ENCODE assay signal across 40 cellular contexts in genomic region chr1:83805921-83806320, GRCh38.
"Had no signal": no experiment of that assay in that cellular context is flagged by ENCODE, and none has a peak within 500 bp of the region (broad histone marks: within the 10 kb centered on the region; RNA-seq: fewer than 3 reads in every experiment).

No MANE protein-coding gene starts in this region.

- H3K4me3 ChIP-seq: adrenal gland, ascending aorta, body of pancreas, breast epithelium, cardiac muscle cell had no signal

- H3K4me1 Mint-ChIP-seq: activated naive CD4-positive, alpha-beta T cell treated with anti-CD3 and anti-CD28 coated beads, Interleukin-2, amount 10 ng/mL, durations not matched to agents 7 days and 5 days; activated naive CD4-positive, alpha-beta T cell treated with anti-CD3 and anti-CD28 coated beads, Interleukin-2, amount 50 U/mL, for 24 hours; activated naive CD8-positive, alpha-beta T cell treated with anti-CD3 and anti-CD28 coated beads for 36 hours; activated naive CD8-positive, alpha-beta T cell treated with anti-CD3 and anti-CD28 coated beads, Interleukin-2, amount 10 ng/mL, durations not matched to agents 7 days and 5 days; activated naive CD8-positive, alpha-beta T cell treated with anti-CD3 and anti-CD28 coated beads, Interleukin-2, amount 50 U/mL, for 24 hours; activated T-helper 17 cell treated with anti-CD3 and anti-CD28 coated beads, Interleukin-2, amount 50 U/mL, for 72 hours; central memory CD8-positive, alpha-beta T cell had no signal

- H3K4me3 Mint-ChIP-seq: activated naive CD4-positive, alpha-beta T cell treated with anti-CD3 and anti-CD28 coated beads for 36 hours; activated naive CD4-positive, alpha-beta T cell treated with anti-CD3 and anti-CD28 coated beads, Interleukin-2, amount 10 ng/mL, durations not matched to agents 7 days and 5 days; activated naive CD4-positive, alpha-beta T cell treated with anti-CD3 and anti-CD28 coated beads, Interleukin-2, amount 50 U/mL, for 24 hours; activated naive CD8-positive, alpha-beta T cell; activated naive CD8-positive, alpha-beta T cell treated with anti-CD3 and anti-CD28 coated beads for 36 hours; activated naive CD8-positive, alpha-beta T cell treated with anti-CD3 and anti-CD28 coated beads, Interleukin-2, amount 10 ng/mL, durations not matched to agents 7 days and 5 days; activated naive CD8-positive, alpha-beta T cell treated with anti-CD3 and anti-CD28 coated beads, Interleukin-2, amount 50 U/mL, for 24 hours; activated T-cell treated with anti-CD3 and anti-CD28 coated beads, Interleukin-2, amount 50 U/mL, for 24 hours; activated T-cell treated with anti-CD3 and anti-CD28 coated beads, Interleukin-2, amount 50 U/mL, for 4 hours; activated T-cell treated with anti-CD3 and anti-CD28 coated beads, Interleukin-2, amount 50 U/mL, for 72 hours; activated T-helper 1 cell treated with anti-CD3 and anti-CD28 coated beads, Interleukin-12 subunit alpha, Interleukin-12 subunit beta, Interleukin-2, Interleukin-4 antibody, amounts not matched to agents 30 ng/mL and 10 ng/mL and 1 ng/mL, durations not matched to agents 14 hours and 24 hours and 36 hours; activated T-helper 17 cell treated with anti-CD3 and anti-CD28 coated beads, Interleukin-2, amount 50 U/mL, for 72 hours; brain; central memory CD8-positive, alpha-beta T cell had no signal

- ATAC-seq: activated naive CD4-positive, alpha-beta T cell treated with anti-CD3 and anti-CD28 coated beads, Interleukin-2, amount 50 U/mL, for 72 hours; activated naive CD8-positive, alpha-beta T cell treated with anti-CD3 and anti-CD28 coated beads, Interleukin-2, amount 50 U/mL, for 24 hours; activated T-cell treated with anti-CD3 and anti-CD28 coated beads, Interleukin-2, amount 50 U/mL, for 4 hours; activated T-cell treated with anti-CD3 and anti-CD28 coated beads, Interleukin-2, amount 50 U/mL, for 72 hours; activated T-helper 17 cell treated with anti-CD3 and anti-CD28 coated beads, Interleukin-2, amount 50 U/mL, for 72 hours; body of pancreas had no signal

- H3K27ac ChIP-seq: adrenal gland, ascending aorta, body of pancreas, brain microvascular endothelial cell, breast epithelium, cardiac muscle cell had no signal

- H3K9me3 Mint-ChIP-seq: activated naive CD4-positive, alpha-beta T cell treated with anti-CD3 and anti-CD28 coated beads for 36 hours; activated naive CD4-positive, alpha-beta T cell treated with anti-CD3 and anti-CD28 coated beads, Interleukin-2, amount 10 ng/mL, durations not matched to agents 7 days and 5 days; activated naive CD4-positive, alpha-beta T cell treated with anti-CD3 and anti-CD28 coated beads, Interleukin-2, amount 50 U/mL, for 24 hours; activated naive CD4-positive, alpha-beta T cell treated with anti-CD3 and anti-CD28 coated beads, Interleukin-2, amount 50 U/mL, for 72 hours; activated naive CD8-positive, alpha-beta T cell treated with anti-CD3 and anti-CD28 coated beads for 36 hours; activated naive CD8-positive, alpha-beta T cell treated with anti-CD3 and anti-CD28 coated beads, Interleukin-2, amount 10 ng/mL, durations not matched to agents 7 days and 5 days; activated naive CD8-positive, alpha-beta T cell treated with anti-CD3 and anti-CD28 coated beads, Interleukin-2, amount 50 U/mL, for 24 hours; activated T-cell treated with anti-CD3 and anti-CD28 coated beads, Interleukin-2, amount 50 U/mL, for 24 hours; activated T-cell treated with anti-CD3 and anti-CD28 coated beads, Interleukin-2, amount 50 U/mL, for 4 hours; activated T-helper 1 cell treated with anti-CD3 and anti-CD28 coated beads, Interleukin-12 subunit alpha, Interleukin-12 subunit beta, Interleukin-2, Interleukin-4 antibody, amounts not matched to agents 30 ng/mL and 10 ng/mL and 1 ng/mL, durations not matched to agents 14 hours and 24 hours and 36 hours; activated T-helper 17 cell treated with anti-CD3 and anti-CD28 coated beads, Interleukin-2, amount 50 U/mL, for 72 hours; activated T-helper 2 cell treated with anti-CD3 and anti-CD28 coated beads, Interferon-gamma antibody, Interleukin-2, Interleukin-4, amounts not matched to agents 10 μg/mL and 5 μg/mL and 100 μg/mL, durations not matched to agents 14 hours and 24 hours and 36 hours; central memory CD8-positive, alpha-beta T cell had no signal

- FAIRE-seq: astrocyte, bronchial epithelial cell had no signal

- H3K27me3 Mint-ChIP-seq: activated naive CD4-positive, alpha-beta T cell treated with anti-CD3 and anti-CD28 coated beads, Interleukin-2, amount 10 ng/mL, durations not matched to agents 7 days and 5 days; activated naive CD4-positive, alpha-beta T cell treated with anti-CD3 and anti-CD28 coated beads, Interleukin-2, amount 50 U/mL, for 24 hours; activated naive CD8-positive, alpha-beta T cell; activated naive CD8-positive, alpha-beta T cell treated with anti-CD3 and anti-CD28 coated beads for 36 hours; activated naive CD8-positive, alpha-beta T cell treated with anti-CD3 and anti-CD28 coated beads, Interleukin-2, amount 10 ng/mL, durations not matched to agents 7 days and 5 days; activated naive CD8-positive, alpha-beta T cell treated with anti-CD3 and anti-CD28 coated beads, Interleukin-2, amount 50 U/mL, for 24 hours; activated T-cell treated with anti-CD3 and anti-CD28 coated beads, Interleukin-2, amount 50 U/mL, for 24 hours; activated T-helper 17 cell treated with anti-CD3 and anti-CD28 coated beads, Interleukin-2, amount 50 U/mL, for 72 hours; brain had no signal

- H3K27me3 ChIP-seq: adrenal gland, ascending aorta, body of pancreas, brain microvascular endothelial cell, breast epithelium, cardiac muscle cell had no signal

- DNase-seq: activated effector memory CD4-positive, alpha-beta T cell treated with anti-CD3 and anti-CD28 coated beads, Interleukin-2, amount 50 U/mL, for 16 hours; activated effector memory CD4-positive, alpha-beta T cell treated with Interleukin-2 at 50 U/mL for 16 hours; activated gamma-delta T cell; activated gamma-delta T cell treated with Interleukin-2 at 50 U/mL for 16 hours; activated naive CD4-positive, alpha-beta T cell; activated naive CD4-positive, alpha-beta T cell treated with anti-CD3 and anti-CD28 coated beads for 36 hours; activated naive CD4-positive, alpha-beta T cell treated with anti-CD3 and anti-CD28 coated beads, Interleukin-2, amount 10 ng/mL, durations not matched to agents 7 days and 5 days; activated naive CD4-positive, alpha-beta T cell treated with anti-CD3 and anti-CD28 coated beads, Interleukin-2, amount 50 U/mL, for 16 hours; activated naive CD4-positive, alpha-beta T cell treated with Interleukin-2 at 50 U/mL for 16 hours; activated naive CD8-positive, alpha-beta T cell treated with anti-CD3 and anti-CD28 coated beads for 36 hours; activated naive CD8-positive, alpha-beta T cell treated with anti-CD3 and anti-CD28 coated beads, Interleukin-2, amount 10 ng/mL, durations not matched to agents 7 days and 5 days; activated naive CD8-positive, alpha-beta T cell treated with anti-CD3 and anti-CD28 coated beads, Interleukin-2, amount 50 U/mL, for 24 hours; activated T-cell treated with anti-CD3 and anti-CD28 coated beads, Interleukin-2, amount 50 U/mL, for 1 hour; activated T-cell treated with anti-CD3 and anti-CD28 coated beads, Interleukin-2, amount 50 U/mL, for 24 hours; activated T-cell treated with anti-CD3 and anti-CD28 coated beads, Interleukin-2, amount 50 U/mL, for 4 hours; activated T-cell treated with anti-CD3 and anti-CD28 coated beads, Interleukin-2, amount 50 U/mL, for 48 hours; activated T-cell treated with anti-CD3 and anti-CD28 coated beads, Interleukin-2, amount 50 U/mL, for 72 hours; adrenal gland; amniotic stem cell; amygdala; anterior cingulate cortex; aorta; body of pancreas; brain microvascular endothelial cell; caudate nucleus; central memory CD4-positive, alpha-beta T cell; cerebellar nuclear complex had no signal

- H3K9me3 ChIP-seq: adrenal gland, ascending aorta, body of pancreas, breast epithelium had no signal

- H3K4me1 ChIP-seq: adrenal gland, breast epithelium had no signal

- H3K36me3 ChIP-seq: adrenal gland, ascending aorta, brain microvascular endothelial cell, breast epithelium, cardiac muscle cell had no signal

- H3K27ac Mint-ChIP-seq: activated naive CD4-positive, alpha-beta T cell treated with anti-CD3 and anti-CD28 coated beads for 36 hours; activated naive CD4-positive, alpha-beta T cell treated with anti-CD3 and anti-CD28 coated beads, Interleukin-2, amount 10 ng/mL, durations not matched to agents 7 days and 5 days; activated naive CD4-positive, alpha-beta T cell treated with anti-CD3 and anti-CD28 coated beads, Interleukin-2, amount 50 U/mL, for 24 hours; activated naive CD4-positive, alpha-beta T cell treated with anti-CD3 and anti-CD28 coated beads, Interleukin-2, amount 50 U/mL, for 72 hours; activated naive CD8-positive, alpha-beta T cell; activated naive CD8-positive, alpha-beta T cell treated with anti-CD3 and anti-CD28 coated beads for 36 hours; activated naive CD8-positive, alpha-beta T cell treated with anti-CD3 and anti-CD28 coated beads, Interleukin-2, amount 10 ng/mL, durations not matched to agents 7 days and 5 days; activated naive CD8-positive, alpha-beta T cell treated with anti-CD3 and anti-CD28 coated beads, Interleukin-2, amount 50 U/mL, for 24 hours; activated T-cell treated with anti-CD3 and anti-CD28 coated beads, Interleukin-2, amount 50 U/mL, for 24 hours; activated T-cell treated with anti-CD3 and anti-CD28 coated beads, Interleukin-2, amount 50 U/mL, for 72 hours; activated T-helper 1 cell treated with anti-CD3 and anti-CD28 coated beads, Interleukin-12 subunit alpha, Interleukin-12 subunit beta, Interleukin-2, Interleukin-4 antibody, amounts not matched to agents 30 ng/mL and 10 ng/mL and 1 ng/mL, durations not matched to agents 14 hours and 24 hours and 36 hours; activated T-helper 17 cell treated with anti-CD3 and anti-CD28 coated beads, Interleukin-2, amount 50 U/mL, for 72 hours; activated T-helper 2 cell treated with anti-CD3 and anti-CD28 coated beads, Interferon-gamma antibody, Interleukin-2, Interleukin-4, amounts not matched to agents 10 μg/mL and 5 μg/mL and 100 μg/mL, durations not matched to agents 14 hours and 24 hours and 36 hours; brain had no signal

- H3K36me3 Mint-ChIP-seq: activated naive CD4-positive, alpha-beta T cell treated with anti-CD3 and anti-CD28 coated beads, Interleukin-2, amount 10 ng/mL, durations not matched to agents 7 days and 5 days; activated naive CD4-positive, alpha-beta T cell treated with anti-CD3 and anti-CD28 coated beads, Interleukin-2, amount 50 U/mL, for 24 hours; activated naive CD4-positive, alpha-beta T cell treated with anti-CD3 and anti-CD28 coated beads, Interleukin-2, amount 50 U/mL, for 72 hours; activated naive CD8-positive, alpha-beta T cell treated with anti-CD3 and anti-CD28 coated beads, Interleukin-2, amount 10 ng/mL, durations not matched to agents 7 days and 5 days; brain had no signal
